In the genomic region with DNA sequence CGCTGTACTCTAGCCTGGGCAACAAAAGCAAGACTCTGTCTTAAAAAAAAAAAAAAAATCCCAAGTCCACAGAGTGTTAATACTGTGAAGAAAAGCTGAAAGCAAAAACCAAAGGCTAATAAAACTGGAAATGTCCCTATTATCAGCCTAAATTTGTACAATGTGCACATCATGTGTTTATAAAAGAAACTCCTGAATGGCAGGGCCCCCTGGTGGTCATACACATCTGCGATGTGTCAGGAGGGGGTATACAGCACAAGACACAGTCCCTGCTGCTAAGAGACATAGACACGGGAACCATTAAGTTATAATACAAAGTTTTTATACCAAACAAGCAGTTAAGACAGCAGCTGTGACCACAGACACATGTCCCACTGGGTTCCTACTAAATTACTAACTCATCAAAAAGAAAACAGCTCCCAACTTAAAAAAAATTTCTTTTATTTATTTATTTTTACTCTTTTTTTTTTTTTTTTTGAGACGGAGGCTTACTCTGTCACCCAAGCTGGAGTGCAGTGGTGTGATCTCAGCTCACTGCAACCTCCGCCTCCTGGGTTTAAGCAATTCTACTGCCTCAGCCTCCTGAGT, we compare ENCODE assay signal across 8 cellular contexts. TPM values are rescaled to one million over a fixed set of nuclear protein-coding genes. Genes with fewer than 3 reads are reported as not detected.
DNase-seq lines count a peak whose midpoint lies in the region; ATAC-seq and TF ChIP-seq lines count a peak whose summit lies in the region.

No MANE protein-coding gene starts in this region.

- H3K27ac ChIP-seq in liver (ENCODE audit: low read depth in 1 of 2, low read length in 2 of 2), result no peak overlapping the region

- no peak overlapping the region for H3K9ac ChIP-seq in liver (ENCODE audit: low read depth in 1 of 2, low read length in 2 of 2)

- TF ChIP-seq CTCF in HFFc6 (IDR thresholded peaks at IDR 0.05) (peak; percentile 94), chondrocyte (IDR thresholded peaks at IDR 0.05) (peak; percentile 95), liver (IDR thresholded peaks at IDR 0.05; ENCODE audit: low read depth, low read length, missing input control) (peak; percentile 88)

- H3K36me3 Mint-ChIP-seq in HFFc6 (ENCODE audit: low read depth), result peaks cover 3% of the 10 kb centered on the region; the same call in 1 of the 2 replicates
- H3K36me3 Mint-ChIP-seq in chondrocyte (ENCODE audit: low read depth), result no peaks in the 10 kb centered on the region

- no peaks in the 10 kb centered on the region for H3K9me3 Mint-ChIP-seq in HFFc6
- no peaks in the 10 kb centered on the region for H3K9me3 Mint-ChIP-seq in chondrocyte (ENCODE audit: low read depth)

- H3K27ac Mint-ChIP-seq in HFFc6 (no peak overlapping the region), chondrocyte (ENCODE audit: unreplicated experiment) (peak overlapping the region; percentile 70)

- H3K27me3 Mint-ChIP-seq in HFFc6 (ENCODE audit: insufficient read depth), result no peaks in the 10 kb centered on the region; the same call in 1 of the 2 replicates
- no peaks in the 10 kb centered on the region for H3K27me3 Mint-ChIP-seq in chondrocyte (ENCODE audit: low read depth)

- H3K4me1 ChIP-seq in liver (ENCODE audit: control insufficient read depth in 4 of 4, insufficient read depth in 4 of 4, low read length in 3 of 4), result peaks cover 7 to 12% (median 11%) of the 10 kb centered on the region in 4 donors

- H3K9me3 ChIP-seq in liver (ENCODE audit: control insufficient read depth in 4 of 4, low read length in 3 of 4), result no peaks in the 10 kb centered on the region

- no peaks in the 10 kb centered on the region for H3K27me3 ChIP-seq in liver (ENCODE audit: control insufficient read depth in 4 of 4, insufficient read depth in 4 of 4, low read length in 3 of 4)

- no peak for ATAC-seq in HG03108 (IDR thresholded peaks at IDR 0.05; ENCODE audit: unreplicated experiment)

- TF ChIP-seq RAD21 in liver (IDR thresholded peaks at IDR 0.05), result peak; percentile 91 to 92

- peak; percentile 81 for DNase-seq in DMS114 treated with DMSO at 0.1 percent for 48 hours (lab: John Stamatoyannopoulos, UW; ENCODE audit: unreplicated experiment)
- DNase-seq in HFFc6, result peak; percentile 75
- DNase-seq in NCI-H345 treated with DMSO at 0.1 percent for 48 hours (lab: John Stamatoyannopoulos, UW; ENCODE audit: unreplicated experiment), result peak; percentile 41
- DNase-seq in activated CD4-positive, alpha-beta T cell treated with anti-CD3 and anti-CD28 coated beads for 4 hours, result peak; percentile 79 to 85
- no peak for DNase-seq in chondrocyte (ENCODE audit: low spot score)
- DNase-seq in stimulated activated CD4-positive, alpha-beta T cell treated with anti-CD3 and anti-CD28 coated beads, TNF-alpha, amount 100 ng/mL, for 4 hours (ENCODE audit: low read depth in 3 of 3), result peak; percentile 54 to 70 (median 61)

- no peaks in the 10 kb centered on the region for H3K4me1 Mint-ChIP-seq in HFFc6 (ENCODE audit: low read depth)
- peaks cover 8% of the 10 kb centered on the region for H3K4me1 Mint-ChIP-seq in chondrocyte (ENCODE audit: low read depth)

- H3K4me3 ChIP-seq in liver (ENCODE audit: low read depth in 1 of 3, low read length in 3 of 3), result no peak overlapping the region

- peaks cover 0 to 10% (median 4%) of the 10 kb centered on the region in 4 donors for H3K36me3 ChIP-seq in liver (ENCODE audit: control insufficient read depth in 4 of 4, insufficient read depth in 3 of 4, low read depth in 1 of 4, low read length in 3 of 4)

- H3K4me3 Mint-ChIP-seq in HFFc6, result no peak overlapping the region
- H3K4me3 Mint-ChIP-seq in chondrocyte (ENCODE audit: unreplicated experiment), result no peak overlapping the region

- WGBS in liver, result 38% methylated on average over 5 of the region's 5 CpGs

TF ChIP-seq in liver, 16 proteins besides CTCF, POLR2A, EP300 and RAD21:
- TF ChIP-seq YY1 (IDR thresholded peaks at IDR 0.05) (no peak), JUND (IDR thresholded peaks at IDR 0.05) (no peak), SP1 (IDR thresholded peaks at IDR 0.05) (no peak), EGR1 (IDR thresholded peaks at IDR 0.05; ENCODE audit: low read depth in 2 of 2) (no peak), RXRA (IDR thresholded peaks at IDR 0.05) (no peak), GABPA (IDR thresholded peaks at IDR 0.05 in 1 of 2, conservative IDR thresholded peaks at IDR 0.05 in 1 of 2) (no peak), FOXA2 (IDR thresholded peaks at IDR 0.05) (no peak), FOXA1 (IDR thresholded peaks at IDR 0.05) (no peak), TAF1 (conservative IDR thresholded peaks at IDR 0.05) (no peak), HNF4A (conservative IDR thresholded peaks at IDR 0.05) (no peak), NR2F2 (IDR thresholded peaks at IDR 0.05) (no peak)
- TF ChIP-seq, protein P1, sequence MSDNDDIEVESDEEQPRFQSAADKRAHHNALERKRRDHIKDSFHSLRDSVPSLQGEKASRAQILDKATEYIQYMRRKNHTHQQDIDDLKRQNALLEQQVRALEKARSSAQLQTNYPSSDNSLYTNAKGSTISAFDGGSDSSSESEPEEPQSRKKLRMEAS (IDR thresholded peaks at IDR 0.05), result no peak
- TF ChIP-seq, protein P2, sequence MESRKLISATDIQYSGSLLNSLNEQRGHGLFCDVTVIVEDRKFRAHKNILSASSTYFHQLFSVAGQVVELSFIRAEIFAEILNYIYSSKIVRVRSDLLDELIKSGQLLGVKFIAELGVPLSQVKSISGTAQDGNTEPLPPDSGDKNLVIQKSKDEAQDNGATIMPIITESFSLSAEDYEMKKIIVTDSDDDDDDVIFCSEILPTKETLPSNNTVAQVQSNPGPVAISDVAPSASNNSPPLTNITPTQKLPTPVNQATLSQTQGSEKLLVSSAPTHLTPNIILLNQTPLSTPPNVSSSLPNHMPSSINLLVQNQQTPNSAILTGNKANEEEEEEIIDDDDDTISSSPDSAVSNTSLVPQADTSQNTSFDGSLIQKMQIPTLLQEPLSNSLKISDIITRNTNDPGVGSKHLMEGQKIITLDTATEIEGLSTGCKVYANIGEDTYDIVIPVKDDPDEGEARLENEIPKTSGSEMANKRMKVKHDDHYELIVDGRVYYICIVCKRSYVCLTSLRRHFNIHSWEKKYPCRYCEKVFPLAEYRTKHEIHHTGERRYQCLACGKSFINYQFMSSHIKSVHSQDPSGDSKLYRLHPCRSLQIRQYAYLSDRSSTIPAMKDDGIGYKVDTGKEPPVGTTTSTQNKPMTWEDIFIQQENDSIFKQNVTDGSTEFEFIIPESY (IDR thresholded peaks at IDR 0.05), result no peak
- TF ChIP-seq, protein P3, sequence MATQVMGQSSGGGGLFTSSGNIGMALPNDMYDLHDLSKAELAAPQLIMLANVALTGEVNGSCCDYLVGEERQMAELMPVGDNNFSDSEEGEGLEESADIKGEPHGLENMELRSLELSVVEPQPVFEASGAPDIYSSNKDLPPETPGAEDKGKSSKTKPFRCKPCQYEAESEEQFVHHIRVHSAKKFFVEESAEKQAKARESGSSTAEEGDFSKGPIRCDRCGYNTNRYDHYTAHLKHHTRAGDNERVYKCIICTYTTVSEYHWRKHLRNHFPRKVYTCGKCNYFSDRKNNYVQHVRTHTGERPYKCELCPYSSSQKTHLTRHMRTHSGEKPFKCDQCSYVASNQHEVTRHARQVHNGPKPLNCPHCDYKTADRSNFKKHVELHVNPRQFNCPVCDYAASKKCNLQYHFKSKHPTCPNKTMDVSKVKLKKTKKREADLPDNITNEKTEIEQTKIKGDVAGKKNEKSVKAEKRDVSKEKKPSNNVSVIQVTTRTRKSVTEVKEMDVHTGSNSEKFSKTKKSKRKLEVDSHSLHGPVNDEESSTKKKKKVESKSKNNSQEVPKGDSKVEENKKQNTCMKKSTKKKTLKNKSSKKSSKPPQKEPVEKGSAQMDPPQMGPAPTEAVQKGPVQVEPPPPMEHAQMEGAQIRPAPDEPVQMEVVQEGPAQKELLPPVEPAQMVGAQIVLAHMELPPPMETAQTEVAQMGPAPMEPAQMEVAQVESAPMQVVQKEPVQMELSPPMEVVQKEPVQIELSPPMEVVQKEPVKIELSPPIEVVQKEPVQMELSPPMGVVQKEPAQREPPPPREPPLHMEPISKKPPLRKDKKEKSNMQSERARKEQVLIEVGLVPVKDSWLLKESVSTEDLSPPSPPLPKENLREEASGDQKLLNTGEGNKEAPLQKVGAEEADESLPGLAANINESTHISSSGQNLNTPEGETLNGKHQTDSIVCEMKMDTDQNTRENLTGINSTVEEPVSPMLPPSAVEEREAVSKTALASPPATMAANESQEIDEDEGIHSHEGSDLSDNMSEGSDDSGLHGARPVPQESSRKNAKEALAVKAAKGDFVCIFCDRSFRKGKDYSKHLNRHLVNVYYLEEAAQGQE (IDR thresholded peaks at IDR 0.05), result no peak

RNA-seq across cellular contexts. Expression of a gene that starts 31.0 kb away (rescaled TPM):
- 10 to 100 TPM; 26.3 to 32.4 (median 28.9) TPM for total RNA-seq in HFFc6 (2021; fragmentation: NEBNext Ultra II Directional; extraction: Animal tissue kit (Norgen Biotek cat#: 25700))
- total RNA-seq in chondrocyte (115 to 126 TPM (median 125 TPM) in 3 replicates), liver (100 to 1,000 TPM; 149 to 318 TPM)
- 100 to 1,000 TPM; 278 to 339 TPM for polyA plus RNA-seq in liver
